In the genomic region with DNA sequence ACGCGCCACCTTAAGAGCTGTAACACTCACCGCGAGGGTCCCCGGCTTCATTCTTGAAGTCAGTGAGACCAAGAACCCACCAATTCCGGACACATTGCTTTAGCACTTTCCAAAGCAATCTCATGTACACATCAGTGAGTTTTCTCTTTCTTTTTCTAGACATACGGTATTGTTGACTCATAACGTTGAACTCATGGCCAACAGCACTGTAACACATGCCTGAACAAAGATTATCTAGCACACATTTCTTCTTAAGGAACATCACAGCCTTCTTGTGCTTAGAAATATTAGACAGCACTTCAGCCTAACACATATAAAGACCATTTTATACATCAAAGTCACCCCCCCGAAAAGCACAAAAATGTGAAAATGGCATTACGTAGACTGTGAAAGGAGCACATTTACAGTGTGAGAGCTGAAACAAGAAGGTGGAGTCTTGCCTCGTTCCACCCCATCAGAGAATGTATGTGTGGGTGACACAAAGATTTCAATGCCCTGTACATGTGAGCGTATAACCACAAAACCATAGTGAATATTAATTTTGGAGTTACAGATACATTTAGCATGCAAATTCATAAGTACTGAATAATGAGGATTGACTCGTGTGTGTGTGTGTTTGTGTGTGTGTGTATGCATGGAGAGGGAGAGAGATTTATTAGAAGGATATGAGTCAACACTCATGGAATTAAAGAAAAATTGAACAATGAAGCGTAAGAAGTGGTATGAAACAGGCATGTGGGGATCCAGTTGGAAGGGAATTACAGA, we compare ENCODE assay signal across 18 cellular contexts.
A peak's percentile ranks its signal among the peaks of the same experiment; 100 is the strongest.
DNase-seq lines count a peak whose midpoint lies in the region; ATAC-seq and TF ChIP-seq lines count a peak whose summit lies in the region.
"Had no signal": no experiment of that assay in that cellular context is flagged by ENCODE, and none has a peak within 500 bp of the region (broad histone marks: within the 10 kb centered on the region; RNA-seq: fewer than 3 reads in every experiment).

No MANE protein-coding gene starts in this region.

- CTCF ChIA-PET in A673 (lab: Charles Lee) (no interaction called here), WTC11 (lab: Charles Lee) (no interaction called here)
- CTCF ChIA-PET in CD8-positive, alpha-beta memory T cell (lab: Charles Lee) = no interaction called here

- H3K27ac ChIP-seq in A673 (ENCODE audit: low read depth, low read length, poor library complexity, severe bottlenecking) (peak overlapping the region; percentile 41), SK-N-MC (peak overlapping the region; percentile 76)
- no peak overlapping the region for H3K27ac ChIP-seq in CD8-positive, alpha-beta memory T cell (ENCODE audit: low read depth, low read length)
- H3K27ac ChIP-seq: A549 had no signal

- POLR2A ChIA-PET in A673 (lab: Charles Lee; ENCODE audit: low non-redundant PET) (no interaction called here), WTC11 (lab: Charles Lee) (no interaction called here)
- POLR2A ChIA-PET in CD8-positive, alpha-beta memory T cell (lab: Charles Lee) = no interaction called here

- peaks cover 9% of the 10 kb centered on the region for H3K4me1 ChIP-seq in A673 (ENCODE audit: insufficient read depth, low read length, poor library complexity, severe bottlenecking)
- no peaks in the 10 kb centered on the region for H3K4me1 ChIP-seq in CD8-positive, alpha-beta memory T cell (ENCODE audit: insufficient read depth, low read length)
- H3K4me1 ChIP-seq: A549 had no signal

- no peak for ATAC-seq in WTC11
- ATAC-seq: A549; activated T-cell treated with anti-CD3 and anti-CD28 coated beads, Interleukin-2, amount 50 U/mL, for 72 hours; stimulated activated naive B cell treated with anti-CD40 and anti-IgM and Interleukin-4, amounts not matched to agents 10 μg/mL and 1 μg/mL and 100 μg/mL, for 72 hours had no signal

- H3K4me1 Mint-ChIP-seq in CD8-positive, alpha-beta memory T cell = no peaks in the 10 kb centered on the region
- H3K4me1 Mint-ChIP-seq in WTC11 = peaks cover 8% of the 10 kb centered on the region
- H3K4me1 Mint-ChIP-seq: nephron; stimulated activated naive B cell treated with anti-CD40 and anti-IgM and Interleukin-4, amounts not matched to agents 10 μg/mL and 1 μg/mL and 100 μg/mL, for 72 hours had no signal

- H3K27me3 ChIP-seq in A673 (replicated peaks; ENCODE audit: insufficient read depth, low read depth, low read length, poor library complexity) = no peaks in the 10 kb centered on the region
- no peaks in the 10 kb centered on the region for H3K27me3 ChIP-seq in CD8-positive, alpha-beta memory T cell (ENCODE audit: insufficient read depth, low read length, poor library complexity, severe bottlenecking)

- no TSS peak for BruUV-seq in A673 (replicated peaks; lab: Mats Ljungman, UMichigan)

- DNase-seq in A673 (ENCODE audit: low spot score) (peak; percentile 64), HCEC 1CT (peak; percentile 98), SK-N-MC (ENCODE audit: low read depth, low spot score) (peak; percentile 57), fibroblast of the aortic adventitia (ENCODE audit: low read depth) (peak; percentile 73), NCI-H2107 (lab: John Stamatoyannopoulos, UW) (no peak), ureter (ENCODE audit: low spot score) (no peak), WTC11 (ENCODE audit: low spot score) (no peak)
- no peak for DNase-seq in CD8-positive, alpha-beta memory T cell
- DNase-seq: activated CD4-positive, alpha-beta memory T cell treated with anti-CD3 and anti-CD28 coated beads for 36 hours; activated T-cell treated with anti-CD3 and anti-CD28 coated beads, Interleukin-2, amount 50 U/mL, for 72 hours; central memory CD4-positive, alpha-beta T cell; glutamatergic neuron; NCI-H1092; stimulated activated naive B cell treated with anti-CD40 and anti-IgM and Interleukin-4, amounts not matched to agents 10 μg/mL and 1 μg/mL and 100 μg/mL, for 72 hours; SW 1271 had no signal

- TF ChIP-seq CTCF in A673 (conservative IDR thresholded peaks at IDR 0.05; ENCODE audit: low read depth, low read length) (no peak), fibroblast of the aortic adventitia (IDR thresholded peaks at IDR 0.05; ENCODE audit: insufficient read depth, low read length) (no peak), WTC11 (IDR thresholded peaks at IDR 0.05) (no peak)

- H3K4me3 ChIP-seq in A673 (ENCODE audit: low read depth, low read length, poor library complexity, severe bottlenecking) (no peak overlapping the region), SK-N-MC (no peak overlapping the region), fibroblast of the aortic adventitia (ENCODE audit: low read depth, low read length) (no peak overlapping the region)
- H3K4me3 ChIP-seq in CD8-positive, alpha-beta memory T cell (ENCODE audit: low read length) = no peak overlapping the region
- H3K4me3 ChIP-seq: A549 had no signal

- H3K36me3 ChIP-seq in A673 (ENCODE audit: insufficient read depth, low read length, poor library complexity, severe bottlenecking) (no peaks in the 10 kb centered on the region), SK-N-MC (ENCODE audit: insufficient read depth, low read length) (no peaks in the 10 kb centered on the region)
- no peaks in the 10 kb centered on the region for H3K36me3 ChIP-seq in CD8-positive, alpha-beta memory T cell (ENCODE audit: insufficient read depth, low read length)

- H3K9ac ChIP-seq in SK-N-MC (ENCODE audit: insufficient read length) = no peak overlapping the region

- intact Hi-C loops in A673 (cut with micrococcal nuclease; ENCODE audit: unreplicated experiment) = no loop called here

- H3K4me3 Mint-ChIP-seq in CD8-positive, alpha-beta memory T cell = no peak overlapping the region
- no peak overlapping the region for H3K4me3 Mint-ChIP-seq in WTC11
- H3K4me3 Mint-ChIP-seq: activated CD4-positive, alpha-beta memory T cell treated with anti-CD3 and anti-CD28 coated beads for 36 hours; activated naive CD8-positive, alpha-beta T cell; activated T-cell treated with anti-CD3 and anti-CD28 coated beads, Interleukin-2, amount 50 U/mL, for 72 hours; nephron; stimulated activated naive B cell treated with anti-CD40 and anti-IgM and Interleukin-4, amounts not matched to agents 10 μg/mL and 1 μg/mL and 100 μg/mL, for 72 hours had no signal

- no peaks in the 10 kb centered on the region for H3K27me3 Mint-ChIP-seq in CD8-positive, alpha-beta memory T cell
- no peaks in the 10 kb centered on the region; the same call in 1 of the 2 replicates for H3K27me3 Mint-ChIP-seq in WTC11 (ENCODE audit: low read depth)
- H3K27me3 Mint-ChIP-seq: activated CD4-positive, alpha-beta memory T cell treated with anti-CD3 and anti-CD28 coated beads for 36 hours; activated naive CD8-positive, alpha-beta T cell; stimulated activated naive B cell treated with anti-CD40 and anti-IgM and Interleukin-4, amounts not matched to agents 10 μg/mL and 1 μg/mL and 100 μg/mL, for 72 hours had no signal

- peaks cover 9 to 32% (median 12%) of the 10 kb centered on the region in 5 donors for H3K9me3 Mint-ChIP-seq in CD8-positive, alpha-beta memory T cell
- H3K9me3 Mint-ChIP-seq in WTC11 = peaks cover 26% of the 10 kb centered on the region

- no peak overlapping the region for H3K27ac Mint-ChIP-seq in CD8-positive, alpha-beta memory T cell
- no peak overlapping the region for H3K27ac Mint-ChIP-seq in WTC11
- H3K27ac Mint-ChIP-seq: activated CD4-positive, alpha-beta memory T cell treated with anti-CD3 and anti-CD28 coated beads for 36 hours; activated naive CD8-positive, alpha-beta T cell; activated T-cell treated with anti-CD3 and anti-CD28 coated beads, Interleukin-2, amount 50 U/mL, for 72 hours; nephron; stimulated activated naive B cell treated with anti-CD40 and anti-IgM and Interleukin-4, amounts not matched to agents 10 μg/mL and 1 μg/mL and 100 μg/mL, for 72 hours had no signal

- H3K9me3 ChIP-seq in A673 (ENCODE audit: low read depth, low read length, poor library complexity, severe bottlenecking) (no peaks in the 10 kb centered on the region), SK-N-MC (ENCODE audit: low read depth, low read length) (no peaks in the 10 kb centered on the region)
- H3K9me3 ChIP-seq in CD8-positive, alpha-beta memory T cell (ENCODE audit: low read length) = no peaks in the 10 kb centered on the region
- H3K9me3 ChIP-seq: A549 had no signal

- H3K36me3 Mint-ChIP-seq in CD8-positive, alpha-beta memory T cell = no peaks in the 10 kb centered on the region
- peaks cover 10% of the 10 kb centered on the region for H3K36me3 Mint-ChIP-seq in WTC11
- H3K36me3 Mint-ChIP-seq: activated CD4-positive, alpha-beta memory T cell treated with anti-CD3 and anti-CD28 coated beads for 36 hours; activated naive CD8-positive, alpha-beta T cell; stimulated activated naive B cell treated with anti-CD40 and anti-IgM and Interleukin-4, amounts not matched to agents 10 μg/mL and 1 μg/mL and 100 μg/mL, for 72 hours had no signal

TF ChIP-seq in WTC11, 78 proteins besides CTCF, POLR2A, EP300 and RAD21:
- TF ChIP-seq NFATC4 (CRISPR knock-in tag; IDR thresholded peaks at IDR 0.05) = no peak
- TF ChIP-seq, protein P1, sequence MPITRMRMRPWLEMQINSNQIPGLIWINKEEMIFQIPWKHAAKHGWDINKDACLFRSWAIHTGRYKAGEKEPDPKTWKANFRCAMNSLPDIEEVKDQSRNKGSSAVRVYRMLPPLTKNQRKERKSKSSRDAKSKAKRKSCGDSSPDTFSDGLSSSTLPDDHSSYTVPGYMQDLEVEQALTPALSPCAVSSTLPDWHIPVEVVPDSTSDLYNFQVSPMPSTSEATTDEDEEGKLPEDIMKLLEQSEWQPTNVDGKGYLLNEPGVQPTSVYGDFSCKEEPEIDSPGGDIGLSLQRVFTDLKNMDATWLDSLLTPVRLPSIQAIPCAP (CRISPR knock-in tag; IDR thresholded peaks at IDR 0.05) = no peak
TF ChIP-seq in WTC11: peak in this region for 0.

Comparison
In these comparisons a context has a peak if more than half of its experiments do, and no peak if none do; other contexts are left out.
1. DNase-seq: peak in A673 (single experiment), HCEC 1CT (single experiment), SK-N-MC (single experiment) and fibroblast of the aortic adventitia (single experiment); none in NCI-H2107 (single experiment), CD8-positive, alpha-beta memory T cell (0 of 5), ureter (single experiment) and WTC11 (single experiment).